ENCODE assay signal across 8 cellular contexts in the genomic region with DNA sequence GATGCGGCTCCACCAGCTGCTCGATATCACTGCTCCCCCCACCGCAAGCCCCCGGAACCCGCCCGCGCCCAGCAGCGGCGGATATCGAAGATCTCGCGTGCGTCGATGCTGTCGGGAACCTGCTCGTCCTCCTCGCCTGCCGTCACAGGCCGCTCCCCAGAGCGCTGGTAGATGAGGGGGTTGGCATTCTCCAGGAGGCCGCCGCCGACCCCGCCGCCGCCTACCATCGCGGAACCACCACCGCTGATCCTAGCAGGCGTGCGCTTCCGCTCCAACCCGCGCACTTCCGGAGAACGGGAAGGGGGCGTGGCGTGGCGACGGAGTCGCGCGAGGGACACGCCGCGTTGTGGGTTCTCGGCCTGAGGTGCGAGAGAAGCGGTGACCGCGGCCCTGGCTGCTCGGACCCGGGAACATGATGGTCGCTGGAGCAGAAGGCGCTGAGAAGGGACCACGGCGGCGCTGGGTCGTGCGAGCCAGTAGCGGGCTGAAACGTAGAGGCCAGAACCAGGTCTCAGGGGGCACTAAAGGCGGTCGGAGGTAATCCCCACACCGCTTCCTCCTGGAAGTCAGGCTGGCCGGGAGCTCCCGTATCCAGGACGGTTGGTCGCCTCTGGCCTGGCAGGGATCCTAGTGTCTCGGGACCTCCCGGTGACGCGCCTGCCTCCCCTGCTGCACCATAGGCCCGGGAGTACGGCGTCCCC. TPM values are rescaled to one million over a fixed set of nuclear protein-coding genes. Genes with fewer than 3 reads are reported as not detected.
DNase-seq lines count a peak whose midpoint lies in the region; ATAC-seq and TF ChIP-seq lines count a peak whose summit lies in the region.

A gene (minus strand): TSS at position 265 of the 701 bp plus-strand sequence. CDS start 38 bp downstream, at position 227.

- H3K27ac Mint-ChIP-seq in GM23338: peak within 1 kb of the TSS; percentile 87
- peak within 1 kb of the TSS; percentile 82 for H3K27ac Mint-ChIP-seq in neural progenitor cell

- peaks cover 12% of the 10 kb centered on the region for H3K4me1 Mint-ChIP-seq in GM23338
- peaks cover 32% of the 10 kb centered on the region for H3K4me1 Mint-ChIP-seq in neural progenitor cell

- H3K4me1 ChIP-seq in GM23338 (ENCODE audit: insufficient read depth) (peaks cover 8% of the 10 kb centered on the region), SJSA1 (replicated peaks) (peaks cover 16% of the 10 kb centered on the region), neural progenitor cell (peaks cover 10% of the 10 kb centered on the region), stomach smooth muscle (ENCODE audit: control insufficient read depth, insufficient read depth, low read length) (peaks cover 45% of the 10 kb centered on the region)

- no peak for TF ChIP-seq CTCF in GM23338 (conservative IDR thresholded peaks at IDR 0.05; ENCODE audit: low read depth in 2 of 2)
- TF ChIP-seq CTCF in foreskin fibroblast (IDR thresholded peaks at IDR 0.05; ENCODE audit: low read depth, low read length): no peak
- no peak for TF ChIP-seq CTCF in neural progenitor cell (IDR thresholded peaks at IDR 0.05)

- H3K9me3 Mint-ChIP-seq in GM23338 (no peaks in the 10 kb centered on the region), neural progenitor cell (no peaks in the 10 kb centered on the region)

- peak; percentile 85 for ATAC-seq in GM23338

- 0 out of 2 replicates have a peak, but pooled peaks cover 6% of the 10 kb centered on the region for H3F3A ChIP-seq in GM23338 (replicated peaks; ENCODE audit: low read depth)
- no peaks in the 10 kb centered on the region for H3F3A ChIP-seq in neural progenitor cell (ENCODE audit: low read depth)

- no peak within 1 kb of the TSS for H3K27ac ChIP-seq in GM23338 (ENCODE audit: low read depth)
- peak within 1 kb of the TSS; percentile 49 for H3K27ac ChIP-seq in SJSA1
- no peak within 1 kb of the TSS for H3K27ac ChIP-seq in neural progenitor cell
- peak within 1 kb of the TSS; percentile 88 for H3K27ac ChIP-seq in stomach smooth muscle (ENCODE audit: low read length)

- no peaks in the 10 kb centered on the region for H3K9me3 ChIP-seq in SJSA1 (replicated peaks)
- no peaks in the 10 kb centered on the region for H3K9me3 ChIP-seq in neural progenitor cell (ENCODE audit: low read depth)
- H3K9me3 ChIP-seq in stomach smooth muscle (ENCODE audit: control insufficient read depth in 2 of 2, low read length in 2 of 2): no peaks in the 10 kb centered on the region

- H3K27me3 Mint-ChIP-seq in GM23338 (ENCODE audit: insufficient read depth, low read depth, poor library complexity) (peaks cover 38% of the 10 kb centered on the region), neural progenitor cell (ENCODE audit: insufficient read depth, low read depth) (peaks cover 2% of the 10 kb centered on the region)

- H2AFZ ChIP-seq in GM23338: peak within 1 kb of the TSS; percentile 93
- H2AFZ ChIP-seq in neural progenitor cell (replicated peaks): peak within 1 kb of the TSS; percentile 90

- peak; percentile 82 for DNase-seq in EL
- peak; percentile 85 for DNase-seq in GM23338 (ENCODE audit: low spot score)
- DNase-seq in LHCN-M2 (ENCODE audit: low read depth): peak; percentile 81
- DNase-seq in SJSA1 (ENCODE audit: low read depth in 1 of 2, low spot score in 2 of 2): peak; percentile 88 to 89
- DNase-seq in activated gamma-delta T cell treated with anti-CD3 and anti-CD28 coated beads, Interleukin-2, amount 50 U/mL, for 16 hours (ENCODE audit: low read depth): peak; percentile 85
- peak; percentile 84 to 96 for DNase-seq in foreskin fibroblast
- peak; percentile 87 for DNase-seq in neural progenitor cell (ENCODE audit: low spot score)

- H3K79me2 ChIP-seq in GM23338 (replicated peaks; ENCODE audit: insufficient read depth) (peaks cover 3% of the 10 kb centered on the region; the same call in 1 of the 2 replicates), neural progenitor cell (ENCODE audit: low read depth) (peaks cover 9% of the 10 kb centered on the region)

- H3K4me3 ChIP-seq in GM23338: peak within 1 kb of the TSS; percentile 91
- H3K4me3 ChIP-seq in SJSA1: peak within 1 kb of the TSS; percentile 77
- H3K4me3 ChIP-seq in foreskin fibroblast (ENCODE audit: low read depth in 1 of 2, low read length in 2 of 2): peak within 1 kb of the TSS; percentile 99
- peak within 1 kb of the TSS; percentile 85 for H3K4me3 ChIP-seq in neural progenitor cell
- peak within 1 kb of the TSS; percentile 87 to 100 for H3K4me3 ChIP-seq in stomach smooth muscle (ENCODE audit: low read length in 2 of 2)

- peak within 1 kb of the TSS; percentile 76 for H3K9ac ChIP-seq in neural progenitor cell
- peak within 1 kb of the TSS; percentile 91 to 97 for H3K9ac ChIP-seq in stomach smooth muscle (ENCODE audit: low read length in 2 of 2)

- H3K27me3 ChIP-seq in GM23338 (ENCODE audit: insufficient read depth) (peaks cover 27% of the 10 kb centered on the region), SJSA1 (replicated peaks) (no peaks in the 10 kb centered on the region), neural progenitor cell (peaks cover 9% of the 10 kb centered on the region), stomach smooth muscle (ENCODE audit: control insufficient read depth in 1 of 2, insufficient read depth in 2 of 2, low read length in 2 of 2) (no peaks in the 10 kb centered on the region)

- peaks cover 5% of the 10 kb centered on the region; the same call in 1 of the 3 replicates for H3K36me3 Mint-ChIP-seq in GM23338 (ENCODE audit: low read depth)
- peaks cover 9% of the 10 kb centered on the region for H3K36me3 Mint-ChIP-seq in neural progenitor cell

- H3K9me2 ChIP-seq in GM23338 (ENCODE audit: insufficient read depth): no peaks in the 10 kb centered on the region

- H3K36me3 ChIP-seq in GM23338 (ENCODE audit: insufficient read depth): no peaks in the 10 kb centered on the region
- H3K36me3 ChIP-seq in SJSA1: peaks cover 56% of the 10 kb centered on the region
- no peaks in the 10 kb centered on the region for H3K36me3 ChIP-seq in neural progenitor cell
- H3K36me3 ChIP-seq in stomach smooth muscle (ENCODE audit: control insufficient read depth in 2 of 2, insufficient read depth in 2 of 2, low read length in 2 of 2): peaks cover 14 to 36% of the 10 kb centered on the region in 2 donors

- H3K4me3 Mint-ChIP-seq in GM23338: peak within 1 kb of the TSS; percentile 98
- peak within 1 kb of the TSS; percentile 96 for H3K4me3 Mint-ChIP-seq in neural progenitor cell

- H3K4me2 ChIP-seq in GM23338: peak within 1 kb of the TSS; percentile 96
- H3K4me2 ChIP-seq in neural progenitor cell: peak within 1 kb of the TSS; percentile 93

- H4K20me1 ChIP-seq in GM23338 (replicated peaks; ENCODE audit: insufficient read depth) (peaks cover 10% of the 10 kb centered on the region), neural progenitor cell (ENCODE audit: low read depth) (peaks cover 19% of the 10 kb centered on the region)

TF ChIP-seq in GM23338, 12 proteins besides CTCF, POLR2A, EP300 and RAD21 (continues in another document):
- TF ChIP-seq CREB1 (CRISPR knock-in tag; IDR thresholded peaks at IDR 0.05; ENCODE audit: low read depth) (no peak), EZH2phosphoT487 (IDR thresholded peaks at IDR 0.05; ENCODE audit: unreplicated experiment) (no peak), ZNF114 (CRISPR knock-in tag; IDR thresholded peaks at IDR 0.05) (no peak), JUNB (IDR thresholded peaks at IDR 0.05; ENCODE audit: unreplicated experiment) (no peak), STAT1 (IDR thresholded peaks at IDR 0.05; ENCODE audit: unreplicated experiment) (no peak)
- TF ChIP-seq, protein P1, sequence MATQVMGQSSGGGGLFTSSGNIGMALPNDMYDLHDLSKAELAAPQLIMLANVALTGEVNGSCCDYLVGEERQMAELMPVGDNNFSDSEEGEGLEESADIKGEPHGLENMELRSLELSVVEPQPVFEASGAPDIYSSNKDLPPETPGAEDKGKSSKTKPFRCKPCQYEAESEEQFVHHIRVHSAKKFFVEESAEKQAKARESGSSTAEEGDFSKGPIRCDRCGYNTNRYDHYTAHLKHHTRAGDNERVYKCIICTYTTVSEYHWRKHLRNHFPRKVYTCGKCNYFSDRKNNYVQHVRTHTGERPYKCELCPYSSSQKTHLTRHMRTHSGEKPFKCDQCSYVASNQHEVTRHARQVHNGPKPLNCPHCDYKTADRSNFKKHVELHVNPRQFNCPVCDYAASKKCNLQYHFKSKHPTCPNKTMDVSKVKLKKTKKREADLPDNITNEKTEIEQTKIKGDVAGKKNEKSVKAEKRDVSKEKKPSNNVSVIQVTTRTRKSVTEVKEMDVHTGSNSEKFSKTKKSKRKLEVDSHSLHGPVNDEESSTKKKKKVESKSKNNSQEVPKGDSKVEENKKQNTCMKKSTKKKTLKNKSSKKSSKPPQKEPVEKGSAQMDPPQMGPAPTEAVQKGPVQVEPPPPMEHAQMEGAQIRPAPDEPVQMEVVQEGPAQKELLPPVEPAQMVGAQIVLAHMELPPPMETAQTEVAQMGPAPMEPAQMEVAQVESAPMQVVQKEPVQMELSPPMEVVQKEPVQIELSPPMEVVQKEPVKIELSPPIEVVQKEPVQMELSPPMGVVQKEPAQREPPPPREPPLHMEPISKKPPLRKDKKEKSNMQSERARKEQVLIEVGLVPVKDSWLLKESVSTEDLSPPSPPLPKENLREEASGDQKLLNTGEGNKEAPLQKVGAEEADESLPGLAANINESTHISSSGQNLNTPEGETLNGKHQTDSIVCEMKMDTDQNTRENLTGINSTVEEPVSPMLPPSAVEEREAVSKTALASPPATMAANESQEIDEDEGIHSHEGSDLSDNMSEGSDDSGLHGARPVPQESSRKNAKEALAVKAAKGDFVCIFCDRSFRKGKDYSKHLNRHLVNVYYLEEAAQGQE (IDR thresholded peaks at IDR 0.05; ENCODE audit: unreplicated experiment): no peak

RNA-seq across cellular contexts. Expression of the gene that starts here (rescaled TPM):
- total RNA-seq in GM23338 (2014; rRNA removed; shearing (Covaris generic)): 85.0 and 92.4 TPM in 2 replicates
- 181 and 189 TPM in 2 replicates for polyA plus RNA-seq in GM23338 (2016; fragmentation: Nextera tagmentation; extraction: Ambion mirVana)
- total RNA-seq in LHCN-M2 (2014; rRNA removed) (147 and 148 TPM in 2 replicates), neural progenitor cell (ENCODE audit: low replicate concordance) (55.5 and 76.0 TPM in 2 replicates)
- polyA plus RNA-seq in LHCN-M2 (2012): 252 TPM
- 93.0 and 149 TPM in 2 replicates for total RNA-seq in SJSA1 (2014; rRNA removed; shearing (Covaris generic))

Comparison
In these comparisons a context has a peak if more than half of its experiments do, and no peak if none do; other contexts are left out.
1. H3K27ac ChIP-seq: peak in SJSA1 (single experiment) and stomach smooth muscle (single experiment); none in GM23338 (single experiment) and neural progenitor cell (single experiment).
2. Peak in every context shown above with its lines, with median percentiles within 50 percentile points of each other: DNase-seq and H3K4me3 ChIP-seq.